18 cellular contexts compared by ENCODE assay signal in genomic region chr10:132300582-132300981, GRCh38. TPM values are rescaled to one million over a fixed set of nuclear protein-coding genes. Genes with fewer than 3 reads are reported as not detected.
A peak's percentile ranks its signal among the peaks of the same experiment; 100 is the strongest.
DNase-seq lines count a peak whose midpoint lies in the region; ATAC-seq and TF ChIP-seq lines count a peak whose summit lies in the region.
"Had no signal": no experiment of that assay in that cellular context is flagged by ENCODE, and none has a peak within 500 bp of the region (broad histone marks: within the 10 kb centered on the region; RNA-seq: fewer than 3 reads in every experiment).

No MANE protein-coding gene starts in this region.

- DNase-seq in glutamatergic neuron (no peak), sciatic nerve (ENCODE audit: low spot score) (peak; percentile 26), COR-L47 (lab: John Stamatoyannopoulos, UW) (no peak), HT-29 (ENCODE audit: low spot score) (no peak)
- DNase-seq: CD8-positive, alpha-beta memory T cell; GF-D8; NCI-H1417 treated with DMSO at 0.1 percent for 48 hours; NCI-H2029; NCI-H2171 treated with DMSO at 0.1 percent for 48 hours; NCI-H510A; NCI-H82; SHP77 had no signal

- peaks cover 40 to 95% (median 90%) of the 10 kb centered on the region in 10 experiments for H3K4me1 ChIP-seq in BLaER1 treated with 17β-estradiol and CSF1 and Interleukin-3, amounts not matched to agents 10 nM and 100 nM
- H3K4me1 ChIP-seq: Peyer's patch had no signal

- H3K4me1 Mint-ChIP-seq in activated T-helper 17 cell treated with anti-CD3 and anti-CD28 coated beads, Interleukin-2, amount 50 U/mL, for 72 hours, result no peaks in the 10 kb centered on the region
- peaks cover 9% of the 10 kb centered on the region for H3K4me1 Mint-ChIP-seq in glutamatergic neuron (ENCODE audit: low read depth, unreplicated experiment)

- H3K9me3 ChIP-seq in BLaER1 treated with 17β-estradiol and CSF1 and Interleukin-3, amounts not matched to agents 10 nM and 100 nM (replicated peaks in 1 of 11), result peaks cover under 1 to 4% (median 3%) of the 10 kb centered on the region in 11 experiments; a peak in 16 of 22 replicates
- H3K9me3 ChIP-seq: Peyer's patch had no signal

- H3K4me3 Mint-ChIP-seq in activated T-helper 17 cell treated with anti-CD3 and anti-CD28 coated beads, Interleukin-2, amount 50 U/mL, for 72 hours, result no peak overlapping the region
- H3K4me3 Mint-ChIP-seq in glutamatergic neuron (ENCODE audit: unreplicated experiment), result peak overlapping the region; percentile 33
- H3K4me3 Mint-ChIP-seq: B cell; CD8-positive, alpha-beta memory T cell; IgD-negative memory B cell had no signal

- H3K27ac ChIP-seq in BLaER1 treated with 17β-estradiol and CSF1 and Interleukin-3, amounts not matched to agents 10 nM and 100 nM, result no peak overlapping the region
- H3K27ac ChIP-seq: Peyer's patch had no signal

- no peak for ATAC-seq in activated T-helper 17 cell treated with anti-CD3 and anti-CD28 coated beads, Interleukin-2, amount 50 U/mL, for 72 hours (replicated peaks)
- ATAC-seq in sciatic nerve (no peak), GM19463 (IDR thresholded peaks at IDR 0.05; ENCODE audit: unreplicated experiment) (no peak)

- H3K27ac Mint-ChIP-seq in activated T-helper 17 cell treated with anti-CD3 and anti-CD28 coated beads, Interleukin-2, amount 50 U/mL, for 72 hours, result peak overlapping the region; percentile 47
- H3K27ac Mint-ChIP-seq in glutamatergic neuron (ENCODE audit: unreplicated experiment), result no peak overlapping the region
- H3K27ac Mint-ChIP-seq: B cell; CD8-positive, alpha-beta memory T cell had no signal

- peaks cover 0 to 88% (median 39%) of the 10 kb centered on the region in 11 experiments; a peak in 18 of 22 replicates for H4K20me1 ChIP-seq in BLaER1 treated with 17β-estradiol and CSF1 and Interleukin-3, amounts not matched to agents 10 nM and 100 nM

- H3K27me3 Mint-ChIP-seq in activated T-helper 17 cell treated with anti-CD3 and anti-CD28 coated beads, Interleukin-2, amount 50 U/mL, for 72 hours, result peaks cover 3% of the 10 kb centered on the region
- H3K27me3 Mint-ChIP-seq in glutamatergic neuron (ENCODE audit: unreplicated experiment), result peaks cover 12% of the 10 kb centered on the region

- H3K36me3 ChIP-seq in BLaER1 treated with 17β-estradiol and CSF1 and Interleukin-3, amounts not matched to agents 10 nM and 100 nM, result no peaks in the 10 kb centered on the region; a peak in 1 of 22 replicates
- H3K36me3 ChIP-seq: Peyer's patch had no signal

- no peak overlapping the region for H3K4me3 ChIP-seq in BLaER1 treated with 17β-estradiol and CSF1 and Interleukin-3, amounts not matched to agents 10 nM and 100 nM
- H3K4me3 ChIP-seq: Peyer's patch had no signal

- peak overlapping the region in 8 of 11 experiments; percentile 83 to 97 (median 92); a peak in 16 of 22 replicates for H3K4me2 ChIP-seq in BLaER1 treated with 17β-estradiol and CSF1 and Interleukin-3, amounts not matched to agents 10 nM and 100 nM

- no peaks in the 10 kb centered on the region for H3K9me3 Mint-ChIP-seq in activated T-helper 17 cell treated with anti-CD3 and anti-CD28 coated beads, Interleukin-2, amount 50 U/mL, for 72 hours
- peaks cover 8% of the 10 kb centered on the region for H3K9me3 Mint-ChIP-seq in glutamatergic neuron (ENCODE audit: unreplicated experiment)
- H3K9me3 Mint-ChIP-seq: CD8-positive, alpha-beta memory T cell; IgD-negative memory B cell had no signal

- H3K36me3 Mint-ChIP-seq in activated T-helper 17 cell treated with anti-CD3 and anti-CD28 coated beads, Interleukin-2, amount 50 U/mL, for 72 hours (ENCODE audit: low read depth), result no peaks in the 10 kb centered on the region
- H3K36me3 Mint-ChIP-seq in glutamatergic neuron (ENCODE audit: unreplicated experiment), result peaks cover 19% of the 10 kb centered on the region
- H3K36me3 Mint-ChIP-seq: CD8-positive, alpha-beta memory T cell; IgD-negative memory B cell had no signal

- peaks cover 13 to 87% (median 34%) of the 10 kb centered on the region in 11 experiments for H3K27me3 ChIP-seq in BLaER1 treated with 17β-estradiol and CSF1 and Interleukin-3, amounts not matched to agents 10 nM and 100 nM
- H3K27me3 ChIP-seq: Peyer's patch had no signal

- no peak for TF ChIP-seq CTCF in glutamatergic neuron (IDR thresholded peaks at IDR 0.05; ENCODE audit: partially characterized antibody, unreplicated experiment)

- no peak overlapping the region for H3K9ac ChIP-seq in BLaER1 treated with 17β-estradiol and CSF1 and Interleukin-3, amounts not matched to agents 10 nM and 100 nM

- intact Hi-C loops in sciatic nerve (cut with DNase I), result no loop called here

RNA-seq across cellular contexts. Expression of gene STK32C, which starts 7.2 kb away (rescaled TPM):
- total RNA-seq in activated T-helper 17 cell treated with anti-CD3 and anti-CD28 coated beads, Interleukin-2, amount 50 U/mL, for 72 hours, result 10 to 100 TPM; 12.6 to 20.6 TPM
- 69.2 TPM for total RNA-seq in glutamatergic neuron (ENCODE audit: unreplicated experiment)
- 11.1 TPM for total RNA-seq in sciatic nerve
- 19.4 and 20.8 TPM in 2 replicates for total RNA-seq in HT-29 (2014; rRNA removed; shearing (Covaris generic))

RNA-seq across cellular contexts. Expression of gene LRRC27, which starts 31.4 kb away (rescaled TPM):
- 1 to 10 TPM; 4.5 to 6.3 TPM for total RNA-seq in activated T-helper 17 cell treated with anti-CD3 and anti-CD28 coated beads, Interleukin-2, amount 50 U/mL, for 72 hours
- total RNA-seq in glutamatergic neuron (ENCODE audit: unreplicated experiment) (13.8 TPM), sciatic nerve (12.4 TPM)
- 3.3 and 11.1 TPM in 2 replicates for total RNA-seq in HT-29 (2014; rRNA removed; shearing (Covaris generic))
